ENCODE assay signal across 9 cellular contexts in genomic region chr7:55409474-55410225, GRCh38. TPM values are rescaled to one million over a fixed set of nuclear protein-coding genes. Genes with fewer than 3 reads are reported as not detected.
A peak's percentile ranks its signal among the peaks of the same experiment; 100 is the strongest.
DNase-seq lines count a peak whose midpoint lies in the region; ATAC-seq and TF ChIP-seq lines count a peak whose summit lies in the region.
"Had no signal": no experiment of that assay in that cellular context is flagged by ENCODE, and none has a peak within 500 bp of the region (broad histone marks: within the 10 kb centered on the region; RNA-seq: fewer than 3 reads in every experiment).

No MANE protein-coding gene starts in this region.

- intact Hi-C loops in Caco-2 (cut with micrococcal nuclease; ENCODE audit: unreplicated experiment): no loop called here

- ATAC-seq in GM21390 (IDR thresholded peaks at IDR 0.05; ENCODE audit: unreplicated experiment) (peak; percentile 63), GM18519 (IDR thresholded peaks at IDR 0.05; ENCODE audit: low FRiP score, unreplicated experiment) (no peak)

- no peaks in the 10 kb centered on the region for H3K9me3 Mint-ChIP-seq in Caco-2 (ENCODE audit: unreplicated experiment)

- peaks cover 6% of the 10 kb centered on the region for H3K36me3 Mint-ChIP-seq in Caco-2 (ENCODE audit: insufficient read depth, unreplicated experiment)

- POLR2A ChIA-PET in BJ (lab: Charles Lee) (no interaction called here), Caco-2 (lab: Charles Lee) (no interaction called here)

- H3K27me3 Mint-ChIP-seq in Caco-2 (ENCODE audit: insufficient read depth, unreplicated experiment): no peaks in the 10 kb centered on the region

- BruUV-seq in Caco-2 (replicated peaks; lab: Mats Ljungman, UMichigan): no TSS peak

- H3K27me3 ChIP-seq in BJ (ENCODE audit: control insufficient read depth, insufficient read depth, low read length) (no peaks in the 10 kb centered on the region), Caco-2 (replicated peaks; ENCODE audit: control insufficient read depth, insufficient read depth, low read length) (no peaks in the 10 kb centered on the region)
- H3K27me3 ChIP-seq: ascending aorta had no signal

- H3K4me1 Mint-ChIP-seq in Caco-2 (ENCODE audit: low read depth, unreplicated experiment): peaks cover 10% of the 10 kb centered on the region

- no peaks in the 10 kb centered on the region; the same call in 1 of the 2 replicates for H3K4me1 ChIP-seq in Caco-2
- H3K4me1 ChIP-seq: ascending aorta had no signal

- H3K9me3 ChIP-seq in Caco-2: no peaks in the 10 kb centered on the region
- H3K9me3 ChIP-seq: ascending aorta had no signal

- CTCF ChIA-PET in BJ (lab: Yijun Ruan, JAX): interaction anchor here (0.6 to 2.1 kb wide), 8 partner anchors 9 to 1402 kb away, joined by 3 to 12 read pairs (median 4); no protein-coding TSS in a partner anchor
- CTCF ChIA-PET in Caco-2 (lab: Charles Lee): interaction anchor here (0.6 to 1.0 kb wide), 3 partner anchors 14 to 324 kb away, joined by 3 read pairs; no protein-coding TSS in a partner anchor

- H3K4me3 ChIP-seq in BJ (ENCODE audit: low read depth, low read length) (no peak overlapping the region), epithelial cell of esophagus (ENCODE audit: low read length) (no peak overlapping the region), Caco-2 (ENCODE audit: low read depth, low read length) (no peak overlapping the region)
- H3K4me3 ChIP-seq: ascending aorta had no signal

- no peak overlapping the region for H3K27ac Mint-ChIP-seq in Caco-2 (ENCODE audit: unreplicated experiment)

- H3K4me3 Mint-ChIP-seq in Caco-2 (ENCODE audit: unreplicated experiment): no peak overlapping the region

- DNase-seq in BJ (ENCODE audit: low read depth) (no peak), NAMALWA (ENCODE audit: low spot score) (peak; percentile 34), epithelial cell of esophagus (ENCODE audit: low read depth) (no peak), Caco-2 (no peak), cerebellum (ENCODE audit: low spot score) (no peak)
- DNase-seq in activated naive CD4-positive, alpha-beta T cell treated with anti-CD3 and anti-CD28 coated beads, Interleukin-2, amount 50 U/mL, for 16 hours: no peak

- peak; percentile 20; the same call in 1 of the 2 replicates for TF ChIP-seq CTCF in BJ (IDR thresholded peaks at IDR 0.05; ENCODE audit: insufficient read depth, low read depth, low read length)
- peak; percentile 15 for TF ChIP-seq CTCF in epithelial cell of esophagus (IDR thresholded peaks at IDR 0.05; ENCODE audit: insufficient read depth, low read depth, low read length, missing control alignments)
- peak in 1 of 2 experiments; percentile 4 for TF ChIP-seq CTCF in Caco-2 (IDR thresholded peaks at IDR 0.05; ENCODE audit: insufficient read depth in 1 of 2, low read depth in 1 of 2, low read length in 1 of 2, severe bottlenecking in 1 of 2, unreplicated experiment in 1 of 2)

- no peaks in the 10 kb centered on the region; the same call in 1 of the 2 replicates for H3K36me3 ChIP-seq in BJ (ENCODE audit: control insufficient read depth, insufficient read depth, low read length)
- H3K36me3 ChIP-seq in Caco-2 (ENCODE audit: control insufficient read depth, insufficient read depth, low read length): no peaks in the 10 kb centered on the region

RNA-seq across cellular contexts. Expression of gene LANCL2, which starts 44.5 kb away (rescaled TPM):
- polyA plus RNA-seq in BJ (2011; rRNA removed): 26.8 and 30.2 TPM in 2 replicates
- polyA minus RNA-seq in BJ (2011; rRNA and poly(A)+ RNA removed): 16.8 and 24.6 TPM in 2 replicates
- total RNA-seq in Caco-2 (2022) (18.1 and 18.5 TPM in 2 replicates), cerebellum (48.2 TPM)
